1 cellular context compared by ENCODE assay signal in the genomic region with DNA sequence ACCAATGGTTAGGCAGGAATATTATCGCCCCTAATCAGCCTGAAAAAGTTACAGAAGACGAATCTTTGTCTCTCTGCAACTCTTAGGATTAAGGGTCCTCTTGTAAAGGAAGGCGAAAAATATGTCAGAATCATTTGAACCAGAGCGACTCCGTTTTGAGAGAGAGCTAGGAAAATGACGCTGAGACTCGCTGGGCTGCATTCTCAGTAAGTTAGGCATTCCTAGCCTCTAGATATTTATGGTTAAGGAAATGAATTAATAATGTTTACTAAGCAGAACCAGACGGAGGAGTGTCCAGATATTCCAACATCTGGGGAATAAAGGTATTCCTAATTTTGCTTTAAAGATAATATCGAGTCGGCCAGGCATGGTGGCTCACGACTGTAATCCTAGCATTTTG.
TF ChIP-seq lines count a peak whose summit lies in the region.

No MANE protein-coding gene starts in this region.

TF ChIP-seq in SK-N-SH, 30 proteins besides CTCF, POLR2A, EP300 and RAD21 (continued from another document):
- TF ChIP-seq, protein P1, sequence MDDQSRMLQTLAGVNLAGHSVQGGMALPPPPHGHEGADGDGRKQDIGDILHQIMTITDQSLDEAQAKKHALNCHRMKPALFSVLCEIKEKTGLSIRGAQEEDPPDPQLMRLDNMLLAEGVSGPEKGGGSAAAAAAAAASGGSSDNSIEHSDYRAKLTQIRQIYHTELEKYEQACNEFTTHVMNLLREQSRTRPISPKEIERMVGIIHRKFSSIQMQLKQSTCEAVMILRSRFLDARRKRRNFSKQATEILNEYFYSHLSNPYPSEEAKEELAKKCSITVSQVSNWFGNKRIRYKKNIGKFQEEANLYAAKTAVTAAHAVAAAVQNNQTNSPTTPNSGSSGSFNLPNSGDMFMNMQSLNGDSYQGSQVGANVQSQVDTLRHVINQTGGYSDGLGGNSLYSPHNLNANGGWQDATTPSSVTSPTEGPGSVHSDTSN (IDR thresholded peaks at IDR 0.05): no peak
- TF ChIP-seq FOXM1 (IDR thresholded peaks at IDR 0.05; ENCODE audit: low read depth): no peak
- TF ChIP-seq, protein P2, sequence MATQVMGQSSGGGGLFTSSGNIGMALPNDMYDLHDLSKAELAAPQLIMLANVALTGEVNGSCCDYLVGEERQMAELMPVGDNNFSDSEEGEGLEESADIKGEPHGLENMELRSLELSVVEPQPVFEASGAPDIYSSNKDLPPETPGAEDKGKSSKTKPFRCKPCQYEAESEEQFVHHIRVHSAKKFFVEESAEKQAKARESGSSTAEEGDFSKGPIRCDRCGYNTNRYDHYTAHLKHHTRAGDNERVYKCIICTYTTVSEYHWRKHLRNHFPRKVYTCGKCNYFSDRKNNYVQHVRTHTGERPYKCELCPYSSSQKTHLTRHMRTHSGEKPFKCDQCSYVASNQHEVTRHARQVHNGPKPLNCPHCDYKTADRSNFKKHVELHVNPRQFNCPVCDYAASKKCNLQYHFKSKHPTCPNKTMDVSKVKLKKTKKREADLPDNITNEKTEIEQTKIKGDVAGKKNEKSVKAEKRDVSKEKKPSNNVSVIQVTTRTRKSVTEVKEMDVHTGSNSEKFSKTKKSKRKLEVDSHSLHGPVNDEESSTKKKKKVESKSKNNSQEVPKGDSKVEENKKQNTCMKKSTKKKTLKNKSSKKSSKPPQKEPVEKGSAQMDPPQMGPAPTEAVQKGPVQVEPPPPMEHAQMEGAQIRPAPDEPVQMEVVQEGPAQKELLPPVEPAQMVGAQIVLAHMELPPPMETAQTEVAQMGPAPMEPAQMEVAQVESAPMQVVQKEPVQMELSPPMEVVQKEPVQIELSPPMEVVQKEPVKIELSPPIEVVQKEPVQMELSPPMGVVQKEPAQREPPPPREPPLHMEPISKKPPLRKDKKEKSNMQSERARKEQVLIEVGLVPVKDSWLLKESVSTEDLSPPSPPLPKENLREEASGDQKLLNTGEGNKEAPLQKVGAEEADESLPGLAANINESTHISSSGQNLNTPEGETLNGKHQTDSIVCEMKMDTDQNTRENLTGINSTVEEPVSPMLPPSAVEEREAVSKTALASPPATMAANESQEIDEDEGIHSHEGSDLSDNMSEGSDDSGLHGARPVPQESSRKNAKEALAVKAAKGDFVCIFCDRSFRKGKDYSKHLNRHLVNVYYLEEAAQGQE (IDR thresholded peaks at IDR 0.05; ENCODE audit: low read depth, low read length): no peak
- no peak for TF ChIP-seq ELF1 (IDR thresholded peaks at IDR 0.05)
- TF ChIP-seq GATA2 (CRISPR knock-in tag; IDR thresholded peaks at IDR 0.05): no peak
- TF ChIP-seq EZH2phosphoT487 (IDR thresholded peaks at IDR 0.05; ENCODE audit: borderline replicate concordance, low read depth): no peak
- TF ChIP-seq, protein P3, sequence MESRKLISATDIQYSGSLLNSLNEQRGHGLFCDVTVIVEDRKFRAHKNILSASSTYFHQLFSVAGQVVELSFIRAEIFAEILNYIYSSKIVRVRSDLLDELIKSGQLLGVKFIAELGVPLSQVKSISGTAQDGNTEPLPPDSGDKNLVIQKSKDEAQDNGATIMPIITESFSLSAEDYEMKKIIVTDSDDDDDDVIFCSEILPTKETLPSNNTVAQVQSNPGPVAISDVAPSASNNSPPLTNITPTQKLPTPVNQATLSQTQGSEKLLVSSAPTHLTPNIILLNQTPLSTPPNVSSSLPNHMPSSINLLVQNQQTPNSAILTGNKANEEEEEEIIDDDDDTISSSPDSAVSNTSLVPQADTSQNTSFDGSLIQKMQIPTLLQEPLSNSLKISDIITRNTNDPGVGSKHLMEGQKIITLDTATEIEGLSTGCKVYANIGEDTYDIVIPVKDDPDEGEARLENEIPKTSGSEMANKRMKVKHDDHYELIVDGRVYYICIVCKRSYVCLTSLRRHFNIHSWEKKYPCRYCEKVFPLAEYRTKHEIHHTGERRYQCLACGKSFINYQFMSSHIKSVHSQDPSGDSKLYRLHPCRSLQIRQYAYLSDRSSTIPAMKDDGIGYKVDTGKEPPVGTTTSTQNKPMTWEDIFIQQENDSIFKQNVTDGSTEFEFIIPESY (IDR thresholded peaks at IDR 0.05; ENCODE audit: borderline replicate concordance, low read depth): no peak
- no peak for TF ChIP-seq TCF12 (IDR thresholded peaks at IDR 0.05)
- TF ChIP-seq GABPA (IDR thresholded peaks at IDR 0.05; ENCODE audit: low read depth): no peak
- no peak for TF ChIP-seq RCOR1 (IDR thresholded peaks at IDR 0.05; ENCODE audit: low read length)
- TF ChIP-seq POLR2AphosphoS5 (IDR thresholded peaks at IDR 0.05; ENCODE audit: low read depth, low read length): no peak
- TF ChIP-seq RXRA (IDR thresholded peaks at IDR 0.05; ENCODE audit: borderline replicate concordance, low read depth): no peak
- no peak for TF ChIP-seq SIN3A (IDR thresholded peaks at IDR 0.05; ENCODE audit: borderline replicate concordance, low read depth, low read length)
- TF ChIP-seq TEAD4 (IDR thresholded peaks at IDR 0.05; ENCODE audit: borderline replicate concordance, insufficient read depth): no peak
- no peak for TF ChIP-seq FOSL2 (IDR thresholded peaks at IDR 0.05; ENCODE audit: borderline replicate concordance, low read depth)
